16 cellular contexts compared by ENCODE assay signal in the genomic region with DNA sequence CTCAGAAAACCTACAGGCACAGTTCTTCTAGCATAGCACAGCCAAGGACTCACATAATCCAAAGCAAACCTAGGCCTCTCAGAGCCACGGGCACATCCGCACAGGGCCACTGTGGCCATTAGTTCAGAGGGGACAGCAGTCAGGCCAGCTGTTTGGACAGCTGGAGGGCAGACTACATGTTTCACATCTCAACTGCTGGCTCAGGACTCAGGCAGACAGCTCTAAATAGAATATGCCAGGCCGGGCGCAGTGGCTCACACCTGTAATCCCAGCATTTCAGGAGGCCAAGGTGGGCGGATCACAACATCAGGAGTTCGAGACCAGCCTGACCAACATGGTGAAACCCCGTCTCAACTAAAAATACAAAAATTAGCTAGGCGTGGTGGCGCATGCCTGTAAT.
"Had no signal": no experiment of that assay in that cellular context is flagged by ENCODE, and none has a peak within 500 bp of the region (broad histone marks: within the 10 kb centered on the region; RNA-seq: fewer than 3 reads in every experiment).

No MANE protein-coding gene starts in this region.

- H3K4me3 Mint-ChIP-seq: activated CD4-positive, alpha-beta memory T cell treated with anti-CD3 and anti-CD28 coated beads, Interleukin-2, amount 10 ng/mL, durations not matched to agents 7 days and 5 days; activated naive CD8-positive, alpha-beta T cell treated with anti-CD3 and anti-CD28 coated beads, Interleukin-2, amount 10 ng/mL, durations not matched to agents 7 days and 5 days; T-helper 1 cell treated with Interleukin-12 subunit alpha and Interleukin-12 subunit beta and Interleukin-4 antibody, amounts not matched to agents 30 μg/mL and 1 μg/mL, for 36 hours had no signal

- H3K27ac Mint-ChIP-seq: activated CD4-positive, alpha-beta memory T cell treated with anti-CD3 and anti-CD28 coated beads, Interleukin-2, amount 10 ng/mL, durations not matched to agents 7 days and 5 days; activated naive CD8-positive, alpha-beta T cell treated with anti-CD3 and anti-CD28 coated beads, Interleukin-2, amount 10 ng/mL, durations not matched to agents 7 days and 5 days; activated T-helper 2 cell treated with anti-CD3 and anti-CD28 coated beads, Interferon-gamma antibody, Interleukin-2, Interleukin-4, amounts not matched to agents 10 μg/mL and 5 μg/mL and 100 μg/mL, durations not matched to agents 14 hours and 24 hours and 36 hours; T-helper 1 cell treated with Interleukin-12 subunit alpha and Interleukin-12 subunit beta and Interleukin-4 antibody, amounts not matched to agents 30 μg/mL and 1 μg/mL, for 36 hours had no signal

- H3K9ac ChIP-seq: KMS-11 had no signal

- H3K27ac ChIP-seq: adrenal gland, KMS-11 had no signal

- H3K27me3 ChIP-seq: adrenal gland, Peyer's patch had no signal

- H3K4me1 Mint-ChIP-seq: activated CD4-positive, alpha-beta memory T cell treated with anti-CD3 and anti-CD28 coated beads, Interleukin-2, amount 10 ng/mL, durations not matched to agents 7 days and 5 days; activated naive CD8-positive, alpha-beta T cell treated with anti-CD3 and anti-CD28 coated beads, Interleukin-2, amount 10 ng/mL, durations not matched to agents 7 days and 5 days had no signal

- H3K9me3 ChIP-seq: adrenal gland, Peyer's patch had no signal

- DNase-seq: activated CD4-positive, alpha-beta memory T cell treated with anti-CD3 and anti-CD28 coated beads, Interleukin-2, amount 10 ng/mL, durations not matched to agents 7 days and 5 days; activated CD4-positive, alpha-beta T cell treated with anti-CD3 and anti-CD28 coated beads, Interleukin-2, amount 50 U/mL, for 1 hour; activated CD4-positive, CD25-positive, alpha-beta regulatory T cell; activated naive CD4-positive, alpha-beta T cell treated with anti-CD3 and anti-CD28 coated beads, Interleukin-2, amount 50 U/mL, for 16 hours; activated naive CD8-positive, alpha-beta T cell treated with anti-CD3 and anti-CD28 coated beads, Interleukin-2, amount 10 ng/mL, durations not matched to agents 7 days and 5 days; adrenal gland; anterior cingulate cortex; NCI-H1092 treated with DMSO at 0.1 percent for 48 hours; NCI-H1436 treated with DMSO at 0.1 percent for 48 hours; NCI-H187; NCI-H2081; T-helper 9 cell had no signal

- H3K27me3 Mint-ChIP-seq: activated CD4-positive, alpha-beta memory T cell treated with anti-CD3 and anti-CD28 coated beads, Interleukin-2, amount 10 ng/mL, durations not matched to agents 7 days and 5 days; activated naive CD8-positive, alpha-beta T cell treated with anti-CD3 and anti-CD28 coated beads, Interleukin-2, amount 10 ng/mL, durations not matched to agents 7 days and 5 days had no signal

- H3K4me2 ChIP-seq: KMS-11 had no signal

- H3K4me1 ChIP-seq: adrenal gland had no signal

- H3K9me3 Mint-ChIP-seq: activated CD4-positive, alpha-beta memory T cell treated with anti-CD3 and anti-CD28 coated beads, Interleukin-2, amount 10 ng/mL, durations not matched to agents 7 days and 5 days; activated naive CD8-positive, alpha-beta T cell treated with anti-CD3 and anti-CD28 coated beads, Interleukin-2, amount 10 ng/mL, durations not matched to agents 7 days and 5 days; activated T-helper 2 cell treated with anti-CD3 and anti-CD28 coated beads, Interferon-gamma antibody, Interleukin-2, Interleukin-4, amounts not matched to agents 10 μg/mL and 5 μg/mL and 100 μg/mL, durations not matched to agents 14 hours and 24 hours and 36 hours; T-helper 1 cell treated with Interleukin-12 subunit alpha and Interleukin-12 subunit beta and Interleukin-4 antibody, amounts not matched to agents 30 μg/mL and 1 μg/mL, for 36 hours had no signal

- H3K4me3 ChIP-seq: adrenal gland, Peyer's patch had no signal
